In genomic region chrX:149871940-149872339, GRCh38 we compare ENCODE assay signal across 2 cellular contexts.
TF ChIP-seq lines count a peak whose summit lies in the region.

No MANE protein-coding gene starts in this region.

TF ChIP-seq in HEK293T, 16 proteins besides CTCF, POLR2A, EP300 and RAD21:
- TF ChIP-seq L3MBTL2 (conservative IDR thresholded peaks at IDR 0.05) = no peak
- TF ChIP-seq TARDBP (IDR thresholded peaks at IDR 0.05) = no peak
- TF ChIP-seq, protein P1, sequence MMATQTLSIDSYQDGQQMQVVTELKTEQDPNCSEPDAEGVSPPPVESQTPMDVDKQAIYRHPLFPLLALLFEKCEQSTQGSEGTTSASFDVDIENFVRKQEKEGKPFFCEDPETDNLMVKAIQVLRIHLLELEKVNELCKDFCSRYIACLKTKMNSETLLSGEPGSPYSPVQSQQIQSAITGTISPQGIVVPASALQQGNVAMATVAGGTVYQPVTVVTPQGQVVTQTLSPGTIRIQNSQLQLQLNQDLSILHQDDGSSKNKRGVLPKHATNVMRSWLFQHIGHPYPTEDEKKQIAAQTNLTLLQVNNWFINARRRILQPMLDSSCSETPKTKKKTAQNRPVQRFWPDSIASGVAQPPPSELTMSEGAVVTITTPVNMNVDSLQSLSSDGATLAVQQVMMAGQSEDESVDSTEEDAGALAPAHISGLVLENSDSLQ (IDR thresholded peaks at IDR 0.05) = no peak
- TF ChIP-seq SUZ12 (IDR thresholded peaks at IDR 0.05) = no peak
- TF ChIP-seq FOXM1 (IDR thresholded peaks at IDR 0.05; ENCODE audit: borderline replicate concordance) = no peak
- TF ChIP-seq ARNT (IDR thresholded peaks at IDR 0.05) = no peak
- TF ChIP-seq SP1 (IDR thresholded peaks at IDR 0.05) = no peak
- no peak for TF ChIP-seq HDGF (IDR thresholded peaks at IDR 0.05; ENCODE audit: borderline replicate concordance)
- TF ChIP-seq NFRKB (IDR thresholded peaks at IDR 0.05) = no peak
- TF ChIP-seq CTBP1 (IDR thresholded peaks at IDR 0.05; ENCODE audit: borderline replicate concordance) = no peak
TF ChIP-seq in HEK293T: peak in this region for 0.

TF ChIP-seq in HepG2, 621 proteins besides CTCF, POLR2A, EP300 and RAD21:
- no peak for TF ChIP-seq FOXA1 (IDR thresholded peaks at IDR 0.05)
- no peak for TF ChIP-seq FOXA1 (CRISPR knock-in tag; IDR thresholded peaks at IDR 0.05)
- TF ChIP-seq GLI4 (CRISPR knock-in tag; IDR thresholded peaks at IDR 0.05; ENCODE audit: borderline replicate concordance) = no peak
- TF ChIP-seq STAG1 (CRISPR knock-in tag; IDR thresholded peaks at IDR 0.05) = peak; percentile 59
- TF ChIP-seq, protein P2, sequence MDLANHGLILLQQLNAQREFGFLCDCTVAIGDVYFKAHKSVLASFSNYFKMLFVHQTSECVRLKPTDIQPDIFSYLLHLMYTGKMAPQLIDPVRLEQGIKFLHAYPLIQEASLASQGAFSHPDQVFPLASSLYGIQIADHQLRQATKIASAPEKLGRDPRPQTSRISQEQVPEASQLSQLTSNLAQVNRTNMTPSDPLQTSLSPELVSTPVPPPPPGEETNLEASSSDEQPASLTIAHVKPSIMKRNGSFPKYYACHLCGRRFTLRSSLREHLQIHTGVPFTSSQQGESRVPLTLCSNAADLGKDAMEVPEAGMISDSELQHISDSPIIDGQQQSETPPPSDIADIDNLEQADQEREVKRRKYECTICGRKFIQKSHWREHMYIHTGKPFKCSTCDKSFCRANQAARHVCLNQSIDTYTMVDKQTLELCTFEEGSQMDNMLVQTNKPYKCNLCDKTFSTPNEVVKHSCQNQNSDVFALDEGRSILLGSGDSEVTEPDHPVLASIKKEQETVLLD (CRISPR knock-in tag; IDR thresholded peaks at IDR 0.05; ENCODE audit: low read depth) = no peak
- TF ChIP-seq, protein P3, sequence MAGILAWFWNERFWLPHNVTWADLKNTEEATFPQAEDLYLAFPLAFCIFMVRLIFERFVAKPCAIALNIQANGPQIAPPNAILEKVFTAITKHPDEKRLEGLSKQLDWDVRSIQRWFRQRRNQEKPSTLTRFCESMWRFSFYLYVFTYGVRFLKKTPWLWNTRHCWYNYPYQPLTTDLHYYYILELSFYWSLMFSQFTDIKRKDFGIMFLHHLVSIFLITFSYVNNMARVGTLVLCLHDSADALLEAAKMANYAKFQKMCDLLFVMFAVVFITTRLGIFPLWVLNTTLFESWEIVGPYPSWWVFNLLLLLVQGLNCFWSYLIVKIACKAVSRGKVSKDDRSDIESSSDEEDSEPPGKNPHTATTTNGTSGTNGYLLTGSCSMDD (CRISPR knock-in tag; IDR thresholded peaks at IDR 0.05) = no peak
- no peak for TF ChIP-seq RFXANK (CRISPR knock-in tag; IDR thresholded peaks at IDR 0.05)
- TF ChIP-seq, protein P4, sequence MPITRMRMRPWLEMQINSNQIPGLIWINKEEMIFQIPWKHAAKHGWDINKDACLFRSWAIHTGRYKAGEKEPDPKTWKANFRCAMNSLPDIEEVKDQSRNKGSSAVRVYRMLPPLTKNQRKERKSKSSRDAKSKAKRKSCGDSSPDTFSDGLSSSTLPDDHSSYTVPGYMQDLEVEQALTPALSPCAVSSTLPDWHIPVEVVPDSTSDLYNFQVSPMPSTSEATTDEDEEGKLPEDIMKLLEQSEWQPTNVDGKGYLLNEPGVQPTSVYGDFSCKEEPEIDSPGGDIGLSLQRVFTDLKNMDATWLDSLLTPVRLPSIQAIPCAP (CRISPR knock-in tag; IDR thresholded peaks at IDR 0.05; ENCODE audit: low read depth) = no peak
